ENCODE assay signal across 7 cellular contexts in the genomic region with DNA sequence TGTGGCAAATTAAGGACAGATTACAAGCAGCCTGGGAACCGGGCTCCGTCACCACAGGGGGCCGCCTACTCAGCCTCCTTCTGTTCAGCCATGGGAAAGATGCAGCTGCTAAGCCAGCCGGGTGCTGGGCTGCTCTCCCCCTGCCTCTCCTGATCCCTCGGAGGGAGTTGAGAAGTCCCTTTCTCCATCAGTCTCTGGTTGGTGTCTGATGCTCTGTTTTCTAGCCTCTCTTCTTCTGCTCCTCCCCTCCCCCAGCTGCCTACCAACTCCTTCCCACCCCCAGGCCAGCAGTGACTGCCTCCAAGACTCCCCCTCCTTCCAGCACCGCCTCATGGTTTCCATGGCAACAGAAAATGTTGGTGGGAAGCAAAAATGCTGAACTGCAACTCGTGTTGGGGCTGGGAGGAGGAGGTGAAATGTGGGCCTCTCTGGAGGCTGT.
DNase-seq lines count a peak whose midpoint lies in the region; ATAC-seq and TF ChIP-seq lines count a peak whose summit lies in the region.

No MANE protein-coding gene starts in this region.

- ATAC-seq in GM21360 (IDR thresholded peaks at IDR 0.05; ENCODE audit: unreplicated experiment) (peak; percentile 38), heart left ventricle (peak; percentile 67 to 96 (median 84)), HG02763 (IDR thresholded peaks at IDR 0.05; ENCODE audit: unreplicated experiment) (no peak)

- peak overlapping the region; percentile 70 for H3K4me2 ChIP-seq in skeletal muscle satellite cell (ENCODE audit: low read length)

- H3K9me3 ChIP-seq in heart left ventricle, result no peaks in the 10 kb centered on the region
- H3K9me3 ChIP-seq in skeletal muscle satellite cell (replicated peaks; ENCODE audit: low read length), result no peaks in the 10 kb centered on the region

- DNase-seq in NCI-H446 (lab: John Stamatoyannopoulos, UW) (peak; percentile 39 to 84), heart left ventricle (peak; percentile 54 to 71 (median 70)), NCI-H1694 (lab: John Stamatoyannopoulos, UW) (no peak)
- DNase-seq in activated CD8-positive, alpha-beta memory T cell treated with anti-CD3 and anti-CD28 coated beads for 24 hours, result no peak

- TF ChIP-seq POLR2A in heart left ventricle (IDR thresholded peaks at IDR 0.05), result no peak

- 11 to 17% (median 14%) methylated on average over 7 of the region's 7 CpGs for whole genome bisulfite sequencing in heart left ventricle, 4 donors

- intact Hi-C loops in heart left ventricle (cut with DNase I), result no loop called here

- H3K36me3 ChIP-seq in heart left ventricle (no peaks in the 10 kb centered on the region), skeletal muscle satellite cell (ENCODE audit: insufficient read depth, low read length) (no peaks in the 10 kb centered on the region)

- TF ChIP-seq CTCF in heart left ventricle (IDR thresholded peaks at IDR 0.05), result no peak

- H3K4me1 ChIP-seq in heart left ventricle (peaks cover 0 to 19% (median 0%) of the 10 kb centered on the region in 12 donors), skeletal muscle satellite cell (ENCODE audit: control insufficient read depth, insufficient read depth, low read length) (peaks cover 21% of the 10 kb centered on the region)

- H3K27me3 ChIP-seq in heart left ventricle (no peaks in the 10 kb centered on the region), skeletal muscle satellite cell (ENCODE audit: control insufficient read depth, insufficient read depth, low read length) (no peaks in the 10 kb centered on the region)

- H3K27ac ChIP-seq in heart left ventricle, result peak overlapping the region in 11 of 12 donors; percentile 29 to 89 (median 60)

- no peak overlapping the region for H3K9ac ChIP-seq in skeletal muscle satellite cell (ENCODE audit: low read depth, low read length)

- H3K4me3 ChIP-seq in heart left ventricle (peak overlapping the region in 7 of 12 donors; percentile 15 to 45 (median 27)), skeletal muscle satellite cell (ENCODE audit: low read length) (no peak overlapping the region)

Comparison
In these comparisons a context has a peak if more than half of its experiments do, and no peak if none do; other contexts are left out.
1. DNase-seq: peak in NCI-H446 (2 of 2) and heart left ventricle (5 of 5); none in NCI-H1694 (single experiment) and activated CD8-positive, alpha-beta memory T cell treated with anti-CD3 and anti-CD28 coated beads for 24 hours (single experiment).